Comparison of ENCODE assay signal across 13 cellular contexts in the genomic region with DNA sequence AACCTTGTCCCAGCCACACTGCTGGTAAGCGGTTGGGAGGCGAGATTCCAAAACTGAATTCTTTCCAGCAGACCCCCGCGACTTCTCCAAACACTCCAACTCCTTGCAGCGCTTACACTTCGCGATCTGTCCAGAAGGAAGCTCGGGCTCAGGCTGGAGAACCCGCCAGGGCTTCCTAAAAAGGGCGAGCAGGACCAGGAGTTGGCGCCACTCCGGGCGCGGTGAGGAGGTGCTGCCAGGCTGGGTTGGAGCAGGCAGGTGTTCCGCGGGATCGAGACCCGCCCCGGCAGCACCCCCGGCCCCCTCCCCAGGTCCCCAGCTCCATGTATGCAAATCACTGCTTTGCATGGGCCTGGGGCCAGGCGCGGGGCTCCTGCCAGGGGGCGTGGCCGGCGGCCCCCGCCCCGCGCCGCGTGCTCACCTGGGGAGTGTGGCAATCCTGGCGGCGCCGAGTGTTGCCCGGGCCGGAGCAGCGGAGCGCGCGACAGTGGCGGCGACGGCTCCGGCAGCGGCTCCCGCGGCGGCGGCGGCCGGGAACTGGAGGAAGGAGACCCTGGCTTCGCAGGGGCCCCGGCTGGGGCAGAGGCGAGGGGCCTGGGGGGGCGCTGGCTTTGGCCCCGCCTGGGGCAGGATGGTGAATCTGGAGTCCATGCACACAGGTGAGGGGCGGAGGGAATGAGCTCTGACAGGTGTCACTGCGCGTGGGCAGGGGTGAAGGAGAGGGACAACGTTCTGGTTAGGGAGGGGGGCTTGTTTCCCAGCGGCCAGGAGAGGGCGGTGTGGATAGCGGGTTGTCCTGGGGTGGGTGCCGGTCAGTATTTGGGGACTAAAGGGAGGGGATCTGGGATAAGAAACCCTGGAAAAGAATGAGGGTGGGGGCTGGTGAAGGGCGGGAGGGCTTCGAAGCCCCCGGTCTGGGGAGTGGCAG. TPM values are rescaled to one million over a fixed set of nuclear protein-coding genes. Genes with fewer than 3 reads are reported as not detected.
DNase-seq lines count a peak whose midpoint lies in the region; ATAC-seq, FAIRE-seq and TF ChIP-seq lines count a peak whose summit lies in the region.
"Had no signal": no experiment of that assay in that cellular context is flagged by ENCODE, and none has a peak within 500 bp of the region (broad histone marks: within the 10 kb centered on the region; RNA-seq: fewer than 3 reads in every experiment).

A gene (plus strand): TSS at position 428 of the 928 bp plus-strand sequence. CDS start 204 bp downstream, at position 632.

- H2BK12ac ChIP-seq in mesenchymal stem cell (ENCODE audit: low read length in 2 of 2) = no peak within 1 kb of the TSS

- H3K23ac ChIP-seq in mesenchymal stem cell (ENCODE audit: low read length in 2 of 2) = no peak within 1 kb of the TSS

- ATAC-seq in GM12878 = no peak
- peak; percentile 68 for ATAC-seq in left colon
- no peak for ATAC-seq in GM19463 (IDR thresholded peaks at IDR 0.05; ENCODE audit: unreplicated experiment)
- no peak for ATAC-seq in HG03439 (IDR thresholded peaks at IDR 0.05; ENCODE audit: unreplicated experiment)
- ATAC-seq: naive thymus-derived CD4-positive, alpha-beta T cell had no signal

- no peak within 1 kb of the TSS for H4K8ac ChIP-seq in mesenchymal stem cell (ENCODE audit: low read length)

- H2BK120ac ChIP-seq in mesenchymal stem cell (ENCODE audit: low read depth, low read length) = no peak within 1 kb of the TSS

- H3K27me3 ChIP-seq in GM12878 (replicated peaks in 1 of 2; ENCODE audit: control insufficient read depth in 2 of 2, insufficient read depth in 2 of 2, low read length in 1 of 2) = peaks cover 2 to 4% of the 10 kb centered on the region in 2 experiments; a peak in 2 of 4 replicates
- H3K27me3 ChIP-seq in mesenchymal stem cell (ENCODE audit: control insufficient read depth in 1 of 2, insufficient read depth in 1 of 2, low read length in 2 of 2) = peaks cover 52 to 86% of the 10 kb centered on the region in 2 experiments

- no peak for TF ChIP-seq POLR2A in GM12878 (IDR thresholded peaks at IDR 0.05; ENCODE audit: low read depth, low read length)

- POLR2A ChIA-PET in GM12878 (lab: Charles Lee) = no interaction called here

- H3K4me3 ChIP-seq in GM12878 (no peak within 1 kb of the TSS), mesenchymal stem cell (ENCODE audit: insufficient read depth in 1 of 2, low read depth in 1 of 2, low read length in 2 of 2) (no peak within 1 kb of the TSS)

- H3K27ac ChIP-seq in GM12878 (ENCODE audit: control insufficient read depth, insufficient read depth) (no peak within 1 kb of the TSS), mesenchymal stem cell (ENCODE audit: low read length, poor library complexity, severe bottlenecking) (no peak within 1 kb of the TSS)
- H3K27ac ChIP-seq: epithelial cell of prostate had no signal

- 39% methylated on average over 38 of the region's 66 CpGs for WGBS in GM12878 (ENCODE audit: insufficient coverage, insufficient replicate concordance, low lambda C conversion rate, missing lambda C conversion rate)
- 7% methylated on average over 65 of the region's 66 CpGs for WGBS in mesenchymal stem cell

- no peak within 1 kb of the TSS for H2BK15ac ChIP-seq in mesenchymal stem cell (ENCODE audit: low read depth, poor library complexity, severe bottlenecking)

- H3K9me3 ChIP-seq in GM12878 (replicated peaks; ENCODE audit: control insufficient read depth, insufficient read depth, low read length) = no peaks in the 10 kb centered on the region; the same call in 2 of the 3 replicates
- H3K9me3 ChIP-seq in mesenchymal stem cell (ENCODE audit: control insufficient read depth, low read length) = no peaks in the 10 kb centered on the region

- H2AFZ ChIP-seq in GM12878 (ENCODE audit: control insufficient read depth, low read depth, low read length) (no peak within 1 kb of the TSS), mesenchymal stem cell (ENCODE audit: low read depth, low read length) (no peak within 1 kb of the TSS)

- no peak within 1 kb of the TSS for H3K14ac ChIP-seq in mesenchymal stem cell (ENCODE audit: low read length in 2 of 2)

- no peaks in the 10 kb centered on the region for H3K79me1 ChIP-seq in mesenchymal stem cell (replicated peaks; ENCODE audit: low read length, poor library complexity, severe bottlenecking)

- H3K4me2 ChIP-seq in GM12878 (ENCODE audit: control insufficient read depth, insufficient read depth) (no peak within 1 kb of the TSS), mesenchymal stem cell (ENCODE audit: low read length, poor library complexity, severe bottlenecking) (no peak within 1 kb of the TSS)

- H3K79me2 ChIP-seq in GM12878 (ENCODE audit: control insufficient read depth, insufficient read depth, low read length) = no peaks in the 10 kb centered on the region

- in situ Hi-C loops in GM12878 (cut with MboI) = no loop called here

- H3K9ac ChIP-seq in GM12878 (ENCODE audit: control insufficient read depth, insufficient read depth, low read length) (no peak within 1 kb of the TSS), mesenchymal stem cell (ENCODE audit: low read length) (no peak within 1 kb of the TSS)

- TF ChIP-seq CTCF in GM12874 (IDR thresholded peaks at IDR 0.05; ENCODE audit: insufficient read depth, low read depth, low read length) = peak; percentile 35; the same call in 1 of the 2 replicates
- TF ChIP-seq CTCF in GM12878 (IDR thresholded peaks at IDR 0.05 in 2 of 3, conservative IDR thresholded peaks at IDR 0.05 in 1 of 3; ENCODE audit: control insufficient read depth in 2 of 3, extremely low read depth in 1 of 3, insufficient read depth in 1 of 3, low read depth in 3 of 3, low read length in 3 of 3) = peak; percentile 17 to 30 (median 20); a peak in 3 of 6 replicates

- CTCF ChIA-PET in GM12878 (lab: Yijun Ruan, JAX) = interaction anchor here (1.0 to 18.4 kb wide), 2 partner anchors 10 to 62 kb away, joined by 4 to 783 read pairs; no protein-coding TSS in a partner anchor

- H3K18ac ChIP-seq in mesenchymal stem cell (ENCODE audit: low read depth in 1 of 2, low read length in 2 of 2) = no peak within 1 kb of the TSS

- H2BK5ac ChIP-seq in mesenchymal stem cell (ENCODE audit: low read depth, low read length, poor library complexity, severe bottlenecking) = no peak within 1 kb of the TSS

- H4K20me1 ChIP-seq in GM12878 (ENCODE audit: control insufficient read depth, insufficient read depth) = no peaks in the 10 kb centered on the region

- BruUV-seq in GM12878 (replicated peaks; lab: Mats Ljungman, UMichigan) = no TSS peak

- H2AK5ac ChIP-seq in mesenchymal stem cell (ENCODE audit: low read length, severe bottlenecking) = no peak within 1 kb of the TSS

- SMC1A ChIA-PET in GM12878 (lab: Charles Lee; ENCODE audit: uncharacterized antibody, unreplicated experiment) = interaction anchor here (1.3 to 11.4 kb wide), 3 partner anchors 11 to 60 kb away, joined by 3 to 372 read pairs (median 176); no protein-coding TSS in a partner anchor

- no peak for TF ChIP-seq RAD21 in GM12878 (IDR thresholded peaks at IDR 0.05; ENCODE audit: insufficient read depth, low read depth, low read length)

- intact Hi-C loops in GM12878 (cut with micrococcal nuclease; ENCODE audit: unreplicated experiment) = no loop called here
- intact Hi-C loops in left colon (cut with DNase I, micrococcal nuclease) = loop anchor here in 1 of 2 donors (5.0 kb wide), 1 partner anchor 62 kb away; no protein-coding TSS in a partner anchor

- RAD21 ChIA-PET in GM12878 (lab: Charles Lee; ENCODE audit: unreplicated experiment) = interaction anchor here (0.6 to 13.5 kb wide), 2 partner anchors 61 to 249 kb away, joined by 3 to 348 read pairs; no protein-coding TSS in a partner anchor

- H3K36me3 ChIP-seq in GM12878 (ENCODE audit: control insufficient read depth in 2 of 2, insufficient read depth in 2 of 2, low read length in 1 of 2) (no peaks in the 10 kb centered on the region), mesenchymal stem cell (ENCODE audit: control insufficient read depth in 1 of 2, insufficient read depth in 2 of 2, low read depth in 1 of 2, low read length in 2 of 2) (no peaks in the 10 kb centered on the region)

- H3K4me1 ChIP-seq in GM12878 (ENCODE audit: control insufficient read depth, insufficient read depth, low read length) (peaks cover 8% of the 10 kb centered on the region), mesenchymal stem cell (ENCODE audit: control insufficient read depth, insufficient read depth, low read depth, low read length) (no peaks in the 10 kb centered on the region)

- FAIRE-seq in GM12878 (lab: Jason Lieb, UNC) = no peak
- no peak for FAIRE-seq in frontal cortex (lab: Jason Lieb, UNC)
- FAIRE-seq: D721Med had no signal

- peak; percentile 90 for DNase-seq in 8988T
- DNase-seq in GM12878 (ENCODE audit: low read depth, low spot score) = no peak
- DNase-seq in left colon = no peak
- no peak for DNase-seq in mesenchymal stem cell
- DNase-seq in frontal cortex (ENCODE audit: low spot score in 2 of 2) = no peak
- DNase-seq: activated gamma-delta T cell; naive thymus-derived CD4-positive, alpha-beta T cell; NCI-H187 treated with DMSO at 0.1 percent for 48 hours had no signal

- H4K91ac ChIP-seq in mesenchymal stem cell (ENCODE audit: low read length) = no peak within 1 kb of the TSS

- TF ChIP-seq EP300 in GM12878 (IDR thresholded peaks at IDR 0.05; ENCODE audit: borderline replicate concordance in 1 of 2, control insufficient read depth in 1 of 2, low read depth in 2 of 2, low read length in 2 of 2) = no peak

- H3K4ac ChIP-seq in mesenchymal stem cell (ENCODE audit: low read depth in 1 of 2, low read length in 2 of 2) = no peak within 1 kb of the TSS

TF ChIP-seq in GM12878, 131 proteins besides CTCF, POLR2A, EP300 and RAD21 (continues in another document):
- TF ChIP-seq POLR2AphosphoS5 (IDR thresholded peaks at IDR 0.05; ENCODE audit: low read length) = no peak

RNA-seq across cellular contexts. Expression of the gene that starts here (rescaled TPM):
- 10.1 and 12.8 TPM in 2 replicates for total RNA-seq in GM12878 (2013; cell fraction: nucleolus; rRNA removed)
- total RNA-seq in GM12878 (2014; rRNA removed) = 0.11 and 0.16 TPM in 2 replicates
- 0.18 and 0.22 TPM in 2 replicates for total RNA-seq in GM12878 (2014; rRNA removed; fragmentation: Illumina TruSeq; extraction: Trizol)
- 0.21 and 0.36 TPM in 2 replicates for total RNA-seq in GM12878 (2021)
- not detected for polyA plus RNA-seq in GM12878 (2011; ENCODE audit: low read depth)
- polyA plus RNA-seq in GM12878 (2011; rRNA removed) = 3.5 and 4.4 TPM in 2 replicates
- 2.5 and 2.6 TPM in 2 replicates for polyA plus RNA-seq in GM12878 (2011; cell fraction: cytosol; rRNA removed)
- 4.4 and 5.4 TPM in 2 replicates for polyA plus RNA-seq in GM12878 (2011; cell fraction: nucleus; rRNA removed)
- polyA plus RNA-seq in GM12878 (2012) = 0.22 and 0.36 TPM in 2 replicates
- 0.17 and 0.53 TPM in 2 replicates for polyA plus RNA-seq in GM12878 (2014; fragmentation: Illumina TruSeq; extraction: Trizol)
- under 1 TPM; 0.15 to 0.37 TPM for polyA plus RNA-seq in GM12878 (2014; fragmentation: Nextera tagmentation; extraction: Ambion mirVana)
- polyA plus RNA-seq in GM12878 (2014; rRNA removed) = 0.05 and 0.09 TPM in 2 replicates
- polyA plus RNA-seq in GM12878 (2016; fragmentation: Nextera tagmentation; extraction: Ambion mirVana) = under 1 TPM; 0.31 to 0.39 TPM
- polyA minus RNA-seq in GM12878 (2011; rRNA and poly(A)+ RNA removed) = 3.5 and 3.6 TPM in 2 replicates
- polyA minus RNA-seq in GM12878 (2011; cell fraction: cytosol; rRNA and poly(A)+ RNA removed) = 0.80 and 2.2 TPM in 2 replicates
- 2.4 and 4.2 TPM in 2 replicates for polyA minus RNA-seq in GM12878 (2011; cell fraction: nucleus; rRNA and poly(A)+ RNA removed)
- 1 to 10 TPM; 1.9 to 2.0 TPM for total RNA-seq in left colon
- 0.04 TPM for polyA plus RNA-seq in mesenchymal stem cell (2013, experiment 1 of 2)
- polyA plus RNA-seq in mesenchymal stem cell (2013, experiment 2 of 2) = 0.04 TPM
- 0.41 TPM for total RNA-seq in frontal cortex
- polyA plus RNA-seq: naive thymus-derived CD4-positive, alpha-beta T cell had no signal
